8 cellular contexts compared by ENCODE assay signal in the genomic region with DNA sequence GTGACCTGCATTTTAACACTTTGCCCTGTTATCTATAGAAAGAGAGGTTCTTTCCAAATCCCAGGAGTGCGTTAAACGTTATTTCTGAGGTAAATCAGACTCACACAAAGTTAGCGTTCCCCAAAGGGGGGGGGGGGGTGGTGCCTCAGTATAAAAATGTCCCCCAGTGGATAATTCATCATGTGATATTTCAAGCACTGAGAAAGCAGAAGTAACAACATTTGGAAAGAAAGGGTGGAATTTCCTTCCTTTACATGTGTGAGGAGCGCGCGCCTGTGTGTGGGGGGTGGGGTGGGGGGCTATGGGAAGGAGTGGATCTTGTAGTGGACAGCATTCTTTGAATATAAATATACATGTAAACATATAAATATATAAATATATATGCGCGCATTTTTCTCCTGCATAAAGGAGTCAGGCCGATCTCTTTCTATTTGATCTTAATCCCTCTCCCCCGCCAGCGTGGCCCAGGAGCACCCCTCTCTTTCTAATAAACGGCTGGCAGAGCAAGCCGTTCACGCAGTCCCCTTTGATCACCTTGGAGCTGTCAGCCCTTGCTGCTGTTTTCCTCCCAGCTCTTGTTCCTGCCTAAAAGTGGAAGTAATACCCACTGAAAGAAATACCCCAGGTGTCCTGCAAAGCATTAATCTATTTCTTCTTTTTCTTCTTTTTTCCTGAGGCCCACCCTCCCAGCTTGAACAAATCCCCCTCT.
DNase-seq lines count a peak whose midpoint lies in the region; ATAC-seq and TF ChIP-seq lines count a peak whose summit lies in the region.

No MANE protein-coding gene starts in this region.

- no peak for TF ChIP-seq CTCF in dorsolateral prefrontal cortex (IDR thresholded peaks at IDR 0.05 in 54 of 56, conservative IDR thresholded peaks at IDR 0.05 in 2 of 56; ENCODE audit: low read depth in 1 of 56, partially characterized antibody in 56 of 56)

- H3K4me3 ChIP-seq in dorsolateral prefrontal cortex (peak overlapping the region; percentile 42 to 80 (median 64)), mucosa of stomach (ENCODE audit: low read length) (peak overlapping the region; percentile 15)

- H3K9ac ChIP-seq in mucosa of stomach (ENCODE audit: low read length): peak overlapping the region; percentile 49

- TF ChIP-seq POLR2A in GM18505 (IDR thresholded peaks at IDR 0.05; ENCODE audit: borderline replicate concordance, extremely low read depth, insufficient read depth, insufficient read length): no peak

- no peaks in the 10 kb centered on the region for H3K9me3 ChIP-seq in mucosa of stomach (ENCODE audit: control insufficient read depth, low read length)

- intact Hi-C loops in dorsolateral prefrontal cortex (cut with DNase I): loop anchor here (5.0 kb wide), 2 partner anchors 762 to 767 kb away; a partner anchor contains a TSS

- peaks cover 7% of the 10 kb centered on the region for H3K4me1 ChIP-seq in mucosa of stomach (ENCODE audit: control insufficient read depth, insufficient read depth, low read length)

- peak; percentile 32 for ATAC-seq in GM19372 (IDR thresholded peaks at IDR 0.05; ENCODE audit: low read depth, unreplicated experiment)
- ATAC-seq in GM18505 (IDR thresholded peaks at IDR 0.05; ENCODE audit: unreplicated experiment): no peak

- H3K36me3 ChIP-seq in mucosa of stomach (ENCODE audit: control insufficient read depth, insufficient read depth, low read length): no peaks in the 10 kb centered on the region

- H3K27me3 ChIP-seq in dorsolateral prefrontal cortex: no peaks in the 10 kb centered on the region
- peaks cover 5% of the 10 kb centered on the region for H3K27me3 ChIP-seq in mucosa of stomach (ENCODE audit: control insufficient read depth, insufficient read depth, low read length)

- DNase-seq in NCI-H345 treated with DMSO at 0.1 percent for 48 hours (lab: John Stamatoyannopoulos, UW; ENCODE audit: unreplicated experiment): peak; percentile 53
- no peak for DNase-seq in dorsolateral prefrontal cortex
- no peak for DNase-seq in stimulated activated CD4-positive, alpha-beta T cell treated with anti-CD3 and anti-CD28 coated beads, Interleukin-4, amount 100 ng/mL, for 1 hour
- no peak for DNase-seq in GDM1 (lab: John Stamatoyannopoulos, UW)
- no peak for DNase-seq in NCI-H2107 treated with DMSO at 0.1 percent for 48 hours (lab: John Stamatoyannopoulos, UW; ENCODE audit: unreplicated experiment)

- H3K27ac ChIP-seq in dorsolateral prefrontal cortex: peak overlapping the region in 56 of 59 donors; percentile 9 to 91 (median 78)
